ENCODE assay signal across 32 cellular contexts in genomic region chrX:97531824-97532223, GRCh38.
"Had no signal": no experiment of that assay in that cellular context is flagged by ENCODE, and none has a peak within 500 bp of the region (broad histone marks: within the 10 kb centered on the region; RNA-seq: fewer than 3 reads in every experiment).

No MANE protein-coding gene starts in this region.

- H2AFZ ChIP-seq: hepatocyte, parathyroid adenoma had no signal

- H3K4me3 ChIP-seq: gastrocnemius medialis, hepatocyte, left lung, mucosa of descending colon, smooth muscle cell, suprapubic skin, transverse colon, upper lobe of right lung, uterus had no signal

- H3K4me3 Mint-ChIP-seq: dendritic cell treated with granulocyte-macrophage colony-stimulating factor and Interleukin-4, amounts not matched to agents 40 ng/mL and 50 ng/mL, for 4 days; endodermal cell; mesothelial cell of epicardium; naive B cell; natural killer cell treated with Interleukin-12 subunit alpha and Interleukin-12 subunit beta and Interleukin-15 and Interleukin-18, amount 100 ng/mL, for 72 hours; neural crest cell; stimulated activated naive CD8-positive, alpha-beta T cell treated with anti-CD3 and anti-CD28 coated beads, Interleukin-15, amount 100 ng/mL, for 72 hours had no signal

- ATAC-seq: esophagus mucosa; gastrocnemius medialis; left cardiac atrium; left lung; mucosa of descending colon; natural killer cell treated with Interleukin-12 subunit alpha and Interleukin-12 subunit beta and Interleukin-15 and Interleukin-18, amount 100 ng/mL, for 72 hours; sciatic nerve; stimulated activated naive CD8-positive, alpha-beta T cell treated with anti-CD3 and anti-CD28 coated beads, Interleukin-15, amount 100 ng/mL, for 72 hours; upper lobe of right lung had no signal

- H3K4me1 Mint-ChIP-seq: endodermal cell; mesothelial cell of epicardium; neural crest cell; stimulated activated naive CD8-positive, alpha-beta T cell treated with anti-CD3 and anti-CD28 coated beads, Interleukin-15, amount 100 ng/mL, for 72 hours had no signal

- H3K27ac Mint-ChIP-seq: dendritic cell treated with granulocyte-macrophage colony-stimulating factor and Interleukin-4, amounts not matched to agents 40 ng/mL and 50 ng/mL, for 4 days; endodermal cell; mesothelial cell of epicardium; naive B cell; natural killer cell treated with Interleukin-12 subunit alpha and Interleukin-12 subunit beta and Interleukin-15 and Interleukin-18, amount 100 ng/mL, for 72 hours; progenitor cell of endocrine pancreas; stimulated activated naive CD8-positive, alpha-beta T cell treated with anti-CD3 and anti-CD28 coated beads, Interleukin-15, amount 100 ng/mL, for 72 hours had no signal

- H3K9me3 ChIP-seq: gastrocnemius medialis, mucosa of descending colon, neutrophil, suprapubic skin, upper lobe of right lung, uterus had no signal

- H3K27me3 ChIP-seq: gastrocnemius medialis, hepatocyte, left lung, neutrophil, suprapubic skin, transverse colon, upper lobe of right lung, uterus had no signal

- H3K4me2 ChIP-seq: hepatocyte, smooth muscle cell had no signal

- H3K4me1 ChIP-seq: gastrocnemius medialis, left lung, parathyroid adenoma, suprapubic skin, transverse colon, upper lobe of right lung, uterus had no signal

- H3K79me2 ChIP-seq: hepatocyte, parathyroid adenoma had no signal

- H3K27me3 Mint-ChIP-seq: dendritic cell treated with granulocyte-macrophage colony-stimulating factor and Interleukin-4, amounts not matched to agents 40 ng/mL and 50 ng/mL, for 4 days; naive B cell; progenitor cell of endocrine pancreas; stimulated activated naive CD8-positive, alpha-beta T cell treated with anti-CD3 and anti-CD28 coated beads, Interleukin-15, amount 100 ng/mL, for 72 hours had no signal

- H3K36me3 ChIP-seq: gastrocnemius medialis, left lung, neutrophil, suprapubic skin, transverse colon, upper lobe of right lung, uterus had no signal

- H3K27ac ChIP-seq: epithelial cell of prostate, gastrocnemius medialis, hepatocyte, left lung, neutrophil, parathyroid adenoma, suprapubic skin, transverse colon, upper lobe of right lung, uterus had no signal

- DNase-seq: effector CD8-positive, alpha-beta T cell; endodermal cell; foreskin fibroblast; gastrocnemius medialis; head of caudate nucleus; left cardiac atrium; left lung; mesenchymal stem cell; mucosa of descending colon; naive B cell; stimulated activated CD4-positive, alpha-beta T cell treated with anti-CD3 and anti-CD28 coated beads, Interleukin-12 subunit alpha, Interleukin-12 subunit beta, amount 100 ng/mL, for 4 hours; stimulated activated CD4-positive, alpha-beta T cell treated with anti-CD3 and anti-CD28 coated beads, Interleukin-1b, Interleukin-23, amount 100 ng/mL, for 48 hours; stimulated activated CD4-positive, alpha-beta T cell treated with anti-CD3 and anti-CD28 coated beads, Interleukin-4, amount 100 ng/mL, for 1 hour; stimulated activated CD8-positive, alpha-beta memory T cell treated with anti-CD3 and anti-CD28 coated beads, Interleukin-4, amount 100 ng/mL, for 48 hours; stimulated activated naive CD4-positive, alpha-beta T cell; stimulated activated naive CD8-positive, alpha-beta T cell treated with anti-CD3 and anti-CD28 coated beads, Interleukin-15, amount 100 ng/mL, for 72 hours; transverse colon; upper lobe of right lung; uterus had no signal

- H3K9ac ChIP-seq: parathyroid adenoma had no signal
